ENCODE assay signal across 16 cellular contexts in the genomic region with DNA sequence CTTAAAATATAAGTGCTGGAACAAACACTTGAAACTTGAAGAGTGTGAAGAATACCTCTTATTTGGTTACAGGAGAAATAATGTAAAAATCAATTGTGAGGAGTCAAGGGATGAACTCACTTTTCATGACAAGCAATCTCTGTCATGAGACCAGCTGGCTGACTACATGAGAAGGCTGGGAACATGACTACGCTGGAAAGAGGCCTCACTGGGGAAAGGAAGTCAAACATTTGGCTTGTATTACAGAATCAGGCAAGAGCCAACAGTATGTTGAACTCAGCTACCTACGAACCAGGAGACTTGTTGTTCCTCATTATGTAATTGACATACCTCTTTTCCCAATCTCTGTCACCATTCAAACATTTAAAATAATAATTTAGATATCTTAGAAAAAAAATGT. TPM values are rescaled to one million over a fixed set of nuclear protein-coding genes. Genes with fewer than 3 reads are reported as not detected.
A peak's percentile ranks its signal among the peaks of the same experiment; 100 is the strongest.
DNase-seq lines count a peak whose midpoint lies in the region; ATAC-seq and FAIRE-seq lines count a peak whose summit lies in the region.
"Had no signal": no experiment of that assay in that cellular context is flagged by ENCODE, and none has a peak within 500 bp of the region (broad histone marks: within the 10 kb centered on the region; RNA-seq: fewer than 3 reads in every experiment).

No MANE protein-coding gene starts in this region.

- FAIRE-seq in islet of Langerhans (lab: Jason Lieb, UNC): peak; percentile 30
- FAIRE-seq: TTC549 had no signal

- H3K36me3 ChIP-seq in GM23248 (ENCODE audit: low read depth): no peaks in the 10 kb centered on the region
- H3K36me3 ChIP-seq: right lobe of liver had no signal

- H3F3A ChIP-seq in GM23248 (ENCODE audit: insufficient read depth): no peaks in the 10 kb centered on the region

- in situ Hi-C loops in GM23248 (cut with MboI): no loop called here

- H3K9ac ChIP-seq in GM23248: no peak overlapping the region

- 16 to 18% methylated on average over 2 of the region's 2 CpGs for WGBS in GM23248 (ENCODE audit: low coverage in 1 of 2, low lambda C conversion rate in 2 of 2, missing lambda C conversion rate in 2 of 2), 2 experiments

- H3K9me2 ChIP-seq in GM23248 (ENCODE audit: insufficient read depth): no peaks in the 10 kb centered on the region

- H3K4me1 ChIP-seq in GM23248 (ENCODE audit: insufficient read depth): no peaks in the 10 kb centered on the region
- H3K4me1 ChIP-seq: right lobe of liver had no signal

- no peak for ATAC-seq in GM19023 (IDR thresholded peaks at IDR 0.05; ENCODE audit: unreplicated experiment)
- no peak for ATAC-seq in HG03045 (IDR thresholded peaks at IDR 0.05; ENCODE audit: unreplicated experiment)
- ATAC-seq: right lobe of liver had no signal

- H4K20me1 ChIP-seq in GM23248 (ENCODE audit: insufficient read depth): no peaks in the 10 kb centered on the region

- H3K4me2 ChIP-seq in GM23248 (ENCODE audit: unreplicated experiment): no peak overlapping the region

- no peak overlapping the region for H3K4me3 ChIP-seq in GM23248
- H3K4me3 ChIP-seq: right lobe of liver, SK-N-MC had no signal

- H3K79me2 ChIP-seq in GM23248 (ENCODE audit: insufficient read depth): no peaks in the 10 kb centered on the region

- no peak overlapping the region for H2AFZ ChIP-seq in GM23248

- no peaks in the 10 kb centered on the region for H3K27me3 ChIP-seq in GM23248 (replicated peaks; ENCODE audit: insufficient read depth)
- H3K27me3 ChIP-seq: right lobe of liver had no signal

- DNase-seq in GM23248 (peak; percentile 36), NCI-H2029 (lab: John Stamatoyannopoulos, UW) (peak; percentile 55), SHP77 (lab: John Stamatoyannopoulos, UW) (peak; percentile 46 to 48), activated gamma-delta T cell (lab: John Stamatoyannopoulos, UW) (no peak), NCI-H524 treated with DMSO at 0.1 percent for 48 hours (lab: John Stamatoyannopoulos, UW) (no peak)
- DNase-seq: activated CD4-positive, alpha-beta T cell treated with anti-CD3 and anti-CD28 coated beads, Interleukin-2, amount 10 ng/mL, durations not matched to agents 7 days and 5 days; caudate nucleus; DND-41; effector CD8-positive, alpha-beta T cell; midbrain; right lobe of liver had no signal

- no peak overlapping the region for H3K27ac ChIP-seq in GM23248
- H3K27ac ChIP-seq: right lobe of liver, SK-N-MC had no signal

- H3K9me3 ChIP-seq in GM23248 (ENCODE audit: low read depth): no peaks in the 10 kb centered on the region
- H3K9me3 ChIP-seq: right lobe of liver had no signal

RNA-seq across cellular contexts. Expression of a gene that starts 14.4 kb away (rescaled TPM):
- not detected in 2 replicates for total RNA-seq in GM23248 (2014; rRNA removed; shearing (Covaris generic))
- not detected in 2 replicates for polyA plus RNA-seq in GM23248 (2016; fragmentation: Nextera tagmentation; extraction: Ambion mirVana)
- total RNA-seq: activated CD4-positive, alpha-beta T cell treated with anti-CD3 and anti-CD28 coated beads, Interleukin-2, amount 10 ng/mL, durations not matched to agents 7 days and 5 days had no signal

RNA-seq across cellular contexts. Expression of a gene that starts 14.5 kb away (rescaled TPM):
- 16.9 and 22.6 TPM in 2 replicates for total RNA-seq in GM23248 (2014; rRNA removed; shearing (Covaris generic))
- 13.1 and 13.3 TPM in 2 replicates for polyA plus RNA-seq in GM23248 (2016; fragmentation: Nextera tagmentation; extraction: Ambion mirVana)

Comparison
In these comparisons a context has a peak if more than half of its experiments do, and no peak if none do; other contexts are left out.
1. DNase-seq: peak in GM23248 (single experiment), NCI-H2029 (single experiment) and SHP77 (2 of 2); none in activated gamma-delta T cell (single experiment) and NCI-H524 treated with DMSO at 0.1 percent for 48 hours (single experiment).